Comparison of ENCODE assay signal across 9 cellular contexts in genomic region chr5:76790632-76791290, GRCh38. TPM values are rescaled to one million over a fixed set of nuclear protein-coding genes. Genes with fewer than 3 reads are reported as not detected.
A peak's percentile ranks its signal among the peaks of the same experiment; 100 is the strongest.
DNase-seq lines count a peak whose midpoint lies in the region; ATAC-seq and TF ChIP-seq lines count a peak whose summit lies in the region.
"Had no signal": no experiment of that assay in that cellular context is flagged by ENCODE, and none has a peak within 500 bp of the region (broad histone marks: within the 10 kb centered on the region; RNA-seq: fewer than 3 reads in every experiment).

No MANE protein-coding gene starts in this region.

- TF ChIP-seq CTCF in AG04450 (IDR thresholded peaks at IDR 0.05; ENCODE audit: low read depth, low read length) (no peak), upper lobe of left lung (IDR thresholded peaks at IDR 0.05) (no peak)

- POLR2A ChIA-PET in AG04450 (lab: Yijun Ruan, JAX): interaction anchor here (0.5 to 2.4 kb wide), 11 partner anchors 16 to 1928 kb away, joined by 3 to 33 read pairs (median 4); partner anchors contain the start of genes AGGF1 and WDR41

- DNase-seq in AG04450 (ENCODE audit: low read depth, low spot score) (peak; percentile 94), amniotic epithelial cell (ENCODE audit: low read depth) (peak; percentile 97), left colon (no peak), upper lobe of left lung (no peak)

- no peak overlapping the region for H3K4me3 ChIP-seq in AG04450 (ENCODE audit: low read depth, low read length)
- H3K4me3 ChIP-seq in HUES6 (ENCODE audit: low read depth, low read length): no peak overlapping the region
- H3K4me3 ChIP-seq in upper lobe of left lung: no peak overlapping the region

- peak; percentile 15 for ATAC-seq in left colon
- peak; percentile 54 to 91 for ATAC-seq in upper lobe of left lung (ENCODE audit: low FRiP score in 2 of 2)
- ATAC-seq in HG02973 (IDR thresholded peaks at IDR 0.05; ENCODE audit: unreplicated experiment): no peak
- ATAC-seq in GM18909 (IDR thresholded peaks at IDR 0.05; ENCODE audit: poor library complexity, unreplicated experiment): no peak
- no peak for ATAC-seq in HG02885 (IDR thresholded peaks at IDR 0.05; ENCODE audit: poor library complexity, unreplicated experiment)

- intact Hi-C loops in left colon (cut with DNase I, micrococcal nuclease): no loop called here

- 22 to 29% methylated on average over 3 of the region's 3 CpGs for WGBS in upper lobe of left lung, 2 donors

- H3K9me3 ChIP-seq in AG04450 (ENCODE audit: control insufficient read depth, insufficient read depth, low read length) (no peaks in the 10 kb centered on the region), HUES6 (ENCODE audit: control insufficient read depth, insufficient read depth, low read depth, low read length) (no peaks in the 10 kb centered on the region; the same call in 1 of the 2 replicates), upper lobe of left lung (no peaks in the 10 kb centered on the region)

- H3K9ac ChIP-seq in HUES6 (ENCODE audit: low read length): peak overlapping the region; percentile 66

- H3K27ac ChIP-seq in AG04450 (ENCODE audit: low read depth, low read length) (peak overlapping the region; percentile 96), HUES6 (ENCODE audit: low read depth, low read length) (peak overlapping the region; percentile 60; the same call in 1 of the 2 replicates), upper lobe of left lung (peak overlapping the region; percentile 38 to 70 (median 45))

- H3K27me3 ChIP-seq in AG04450 (ENCODE audit: control insufficient read depth, insufficient read depth, low read length): no peaks in the 10 kb centered on the region
- no peaks in the 10 kb centered on the region for H3K27me3 ChIP-seq in HUES6 (ENCODE audit: control insufficient read depth, insufficient read depth, low read length)
- no peaks in the 10 kb centered on the region for H3K27me3 ChIP-seq in upper lobe of left lung

- peak in 2 of 4 donors; percentile 22 to 49 for TF ChIP-seq EP300 in upper lobe of left lung (IDR thresholded peaks at IDR 0.05)

- no peak for TF ChIP-seq POLR2A in upper lobe of left lung (IDR thresholded peaks at IDR 0.05)

- peaks cover 35% of the 10 kb centered on the region for H3K4me1 ChIP-seq in HUES6 (ENCODE audit: control insufficient read depth, insufficient read depth, low read length)
- H3K4me1 ChIP-seq in upper lobe of left lung: peaks cover 15 to 25% (median 20%) of the 10 kb centered on the region in 4 donors

- CTCF ChIA-PET in AG04450 (lab: Charles Lee): interaction anchor here (0.6 to 2.7 kb wide), 4 partner anchors 16 to 191 kb away, joined by 3 to 19 read pairs (median 7); no protein-coding TSS in a partner anchor

- no peaks in the 10 kb centered on the region for H3K36me3 ChIP-seq in HUES6 (ENCODE audit: control insufficient read depth, insufficient read depth, low read length)
- H3K36me3 ChIP-seq in upper lobe of left lung: no peaks in the 10 kb centered on the region

RNA-seq across cellular contexts. Expression of gene F2RL1, which starts 28.1 kb away (rescaled TPM):
- 11.0 and 11.4 TPM in 2 replicates for polyA plus RNA-seq in AG04450 (2011; rRNA removed)
- 8.8 and 12.6 TPM in 2 replicates for polyA minus RNA-seq in AG04450 (2011; rRNA and poly(A)+ RNA removed)
- total RNA-seq in left colon (100 to 1,000 TPM; 174 to 180 TPM), upper lobe of left lung (1 to 10 TPM; 2.1 to 9.7 (median 8.1) TPM)

RNA-seq across cellular contexts. Expression of gene S100Z, which starts 59.1 kb away (rescaled TPM):
- polyA plus RNA-seq in AG04450 (2011; rRNA removed): not detected in 2 replicates
- polyA minus RNA-seq in AG04450 (2011; rRNA and poly(A)+ RNA removed): not detected in 2 replicates
- total RNA-seq in left colon: under 1 TPM in 1 of 2 donors, not detected in 1; 0.31 TPM
- 1 to 10 TPM in 2 of 6 donors, under 1 TPM in 2, not detected in 2; 0.37 to 2.1 (median 0.82) TPM for total RNA-seq in upper lobe of left lung
- polyA plus RNA-seq: urinary bladder had no signal

Comparison
In these comparisons a context has a peak if more than half of its experiments do, and no peak if none do; other contexts are left out.
1. DNase-seq: peak in AG04450 (single experiment) and amniotic epithelial cell (single experiment); none in left colon (0 of 2) and upper lobe of left lung (0 of 2).
2. H3K27ac ChIP-seq: peak in every context shown above with its lines; median percentile 96 in AG04450; 60 in HUES6; 45 in upper lobe of left lung.
3. ATAC-seq: peak in left colon (single experiment) and upper lobe of left lung (2 of 2); none in HG02973 (single experiment), GM18909 (single experiment) and HG02885 (single experiment).
4. RNA of gene F2RL1, which starts 28.1 kb away (total RNA-seq): 174 to 180 TPM in left colon; 2.1 to 9.7 TPM in upper lobe of left lung; every median in the first group is over 10 times any median in the second.